ENCODE assay signal across 27 cellular contexts in genomic region chr12:56851462-56851861, GRCh38.
"Had no signal": no experiment of that assay in that cellular context is flagged by ENCODE, and none has a peak within 500 bp of the region (broad histone marks: within the 10 kb centered on the region; RNA-seq: fewer than 3 reads in every experiment).

No MANE protein-coding gene starts in this region.

- H3K4me1 ChIP-seq: colonic mucosa, esophagus muscularis mucosa, esophagus squamous epithelium, foreskin keratinocyte, gastrocnemius medialis, gastroesophageal sphincter, heart left ventricle, heart right ventricle had no signal

- H3K9me3 ChIP-seq: colonic mucosa, gastrocnemius medialis had no signal

- ATAC-seq: effector memory CD8-positive, alpha-beta T cell; esophagus mucosa; foreskin keratinocyte; gastrocnemius medialis; gastroesophageal sphincter; heart left ventricle; heart right ventricle had no signal

- H3K27me3 ChIP-seq: colonic mucosa, esophagus muscularis mucosa, foreskin keratinocyte, gastrocnemius medialis had no signal

- H3K27ac ChIP-seq: colonic mucosa, coronary artery, dorsolateral prefrontal cortex, epithelial cell of prostate, esophagus muscularis mucosa, esophagus squamous epithelium, foreskin keratinocyte, gastrocnemius medialis, gastroesophageal sphincter, heart left ventricle, heart right ventricle had no signal

- FAIRE-seq: colon, endometrium, endothelial cell of umbilical vein had no signal

- H3K4me3 ChIP-seq: colonic mucosa, coronary artery, dorsolateral prefrontal cortex, esophagus muscularis mucosa, esophagus squamous epithelium, gastrocnemius medialis, gastroesophageal sphincter, heart left ventricle, heart right ventricle had no signal

- DNase-seq: colonic mucosa; cortex of kidney; dermis blood vessel endothelial cell; dorsolateral prefrontal cortex; effector CD4-positive, alpha-beta T cell; effector CD8-positive, alpha-beta T cell; effector memory CD4-positive, alpha-beta T cell; effector memory CD8-positive, alpha-beta T cell; endodermal cell; erythroblast; esophagus squamous epithelium; foreskin fibroblast; foreskin keratinocyte; foreskin melanocyte; gastrocnemius medialis; glutamatergic neuron; head of caudate nucleus; heart left ventricle; heart right ventricle had no signal

- H3K36me3 ChIP-seq: colonic mucosa, esophagus muscularis mucosa, esophagus squamous epithelium, gastrocnemius medialis, gastroesophageal sphincter, heart left ventricle, heart right ventricle had no signal
